Comparison of ENCODE assay signal across 14 cellular contexts in the genomic region with DNA sequence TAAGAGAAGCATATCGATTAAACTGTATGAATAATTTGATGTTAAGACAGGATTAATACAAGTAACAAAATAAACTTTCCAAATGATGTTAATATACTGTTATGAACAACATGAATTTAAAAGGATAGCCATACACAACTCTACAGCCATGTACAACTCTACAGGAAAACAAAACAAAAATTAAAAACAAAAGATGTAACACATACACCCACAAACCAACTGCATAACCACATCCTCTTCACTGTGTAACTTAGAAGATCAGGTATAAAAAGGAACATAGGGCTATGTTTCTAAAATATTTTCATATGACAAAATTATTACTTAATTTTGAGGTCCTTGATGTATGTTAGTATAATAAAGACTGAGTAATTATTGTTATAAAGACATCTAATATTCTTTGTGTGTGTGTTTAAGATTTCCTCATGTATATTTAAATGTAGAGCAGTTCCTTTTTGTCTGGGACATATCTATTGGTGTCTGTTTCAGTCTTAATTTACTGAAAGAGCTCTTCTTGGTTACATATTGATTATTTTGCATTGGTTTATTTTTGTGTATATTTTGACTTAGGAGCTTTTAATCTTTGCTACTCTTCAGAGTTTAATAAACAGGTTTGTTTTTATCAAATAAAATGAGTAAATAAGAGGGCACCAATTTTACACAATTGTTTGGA.
"Had no signal": no experiment of that assay in that cellular context is flagged by ENCODE, and none has a peak within 500 bp of the region (broad histone marks: within the 10 kb centered on the region; RNA-seq: fewer than 3 reads in every experiment).

No MANE protein-coding gene starts in this region.

- H3K27ac Mint-ChIP-seq: mesothelial cell of epicardium had no signal

- DNase-seq: activated CD4-positive, alpha-beta T cell treated with anti-CD3 and anti-CD28 coated beads for 1 hour; activated naive CD4-positive, alpha-beta T cell treated with anti-CD3 and anti-CD28 coated beads, Interleukin-2, amount 50 U/mL, for 16 hours; dorsolateral prefrontal cortex; islet precursor cell; ovary; spleen; T-cell; T1000 had no signal

- H3K9me3 ChIP-seq: ovary, vagina had no signal

- H3K27me3 ChIP-seq: cardiac muscle cell, dorsolateral prefrontal cortex, esophagus muscularis mucosa, ovary, spleen, vagina had no signal

- H3K4me1 ChIP-seq: esophagus muscularis mucosa, spleen, vagina had no signal

- H3K4me1 Mint-ChIP-seq: mesothelial cell of epicardium had no signal

- H3K27me3 Mint-ChIP-seq: T-cell had no signal

- ATAC-seq: sciatic nerve had no signal

- H3K27ac ChIP-seq: cardiac muscle cell, dorsolateral prefrontal cortex, esophagus muscularis mucosa, ovary, vagina had no signal

- H3K4me3 ChIP-seq: cardiac muscle cell, dorsolateral prefrontal cortex, esophagus muscularis mucosa, lung, ovary, spleen, vagina had no signal

- H3K36me3 ChIP-seq: cardiac muscle cell, esophagus muscularis mucosa, ovary, spleen, vagina had no signal

- H3K4me3 Mint-ChIP-seq: mesothelial cell of epicardium, T-cell had no signal

- H3K36me3 Mint-ChIP-seq: T-cell had no signal
